Comparison of ENCODE assay signal across 14 cellular contexts in the genomic region with DNA sequence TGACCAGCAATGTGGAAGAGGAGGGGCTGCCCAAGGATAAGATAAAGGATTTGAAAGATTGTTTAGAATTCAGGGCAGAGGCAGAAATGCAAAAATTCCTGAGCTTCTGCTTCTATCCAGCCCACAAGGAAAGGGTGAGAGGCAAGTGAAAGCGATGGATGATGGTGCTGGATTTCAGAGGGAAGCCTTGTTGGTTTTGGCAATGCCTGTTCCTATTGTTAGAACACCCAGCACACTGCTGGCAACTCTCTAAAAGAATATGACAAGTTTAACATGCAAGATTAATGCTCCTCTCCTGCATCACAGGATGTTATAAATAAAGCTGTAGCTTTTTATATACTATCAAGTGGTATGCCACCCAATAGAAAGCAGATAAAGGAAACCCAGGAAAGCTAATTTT.
DNase-seq lines count a peak whose midpoint lies in the region; ATAC-seq and TF ChIP-seq lines count a peak whose summit lies in the region.
"Had no signal": no experiment of that assay in that cellular context is flagged by ENCODE, and none has a peak within 500 bp of the region (broad histone marks: within the 10 kb centered on the region; RNA-seq: fewer than 3 reads in every experiment).

No MANE protein-coding gene starts in this region.

- DNase-seq in Right ventricle myocardium superior: no peak
- DNase-seq in left ventricle myocardium inferior: no peak
- peak; percentile 32 for DNase-seq in cerebellum (ENCODE audit: low spot score)
- peak; percentile 41 for DNase-seq in inferior parietal cortex (ENCODE audit: extremely low spot score)
- peak; percentile 54 for DNase-seq in stromal cell of bone marrow (ENCODE audit: low read depth)
- DNase-seq in GM19238 (ENCODE audit: insufficient read length, low spot score): no peak
- DNase-seq in amniotic stem cell (lab: John Stamatoyannopoulos, UW): no peak
- DNase-seq in tibial nerve (ENCODE audit: low spot score in 2 of 2): no peak
- DNase-seq: activated CD4-positive, alpha-beta T cell treated with anti-CD3 and anti-CD28 coated beads, Interleukin-2, amount 50 U/mL, for 1 hour; activated T-cell treated with anti-CD3 and anti-CD28 coated beads, Interleukin-2, amount 50 U/mL, for 1 hour; NCI-H446 treated with DMSO at 0.1 percent for 48 hours had no signal

- ATAC-seq in Right ventricle myocardium superior (ENCODE audit: poor library complexity): peak; percentile 89
- ATAC-seq: A549, HCT116 had no signal

- H3K27me3 ChIP-seq in left ventricle myocardium inferior (ENCODE audit: low read depth): no peaks in the 10 kb centered on the region
- no peaks in the 10 kb centered on the region for H3K27me3 ChIP-seq in tibial nerve
- H3K27me3 ChIP-seq: testis had no signal

- no peak for TF ChIP-seq EP300 in tibial nerve (IDR thresholded peaks at IDR 0.05)

- H3K36me3 ChIP-seq in left ventricle myocardium inferior (no peaks in the 10 kb centered on the region), tibial nerve (no peaks in the 10 kb centered on the region)

- intact Hi-C loops in Right ventricle myocardium superior (cut with DNase I): no loop called here
- intact Hi-C loops in left ventricle myocardium inferior (cut with micrococcal nuclease): no loop called here

- TF ChIP-seq CTCF in left ventricle myocardium inferior (IDR thresholded peaks at IDR 0.05; ENCODE audit: borderline replicate concordance): no peak
- TF ChIP-seq CTCF in tibial nerve (IDR thresholded peaks at IDR 0.05): no peak

- TF ChIP-seq POLR2A in tibial nerve (IDR thresholded peaks at IDR 0.05): no peak

- H3K4me1 ChIP-seq in left ventricle myocardium inferior (peaks cover 4% of the 10 kb centered on the region), tibial nerve (no peaks in the 10 kb centered on the region)
- H3K4me1 ChIP-seq: A549 had no signal

- peaks cover 8% of the 10 kb centered on the region for H3K9me3 ChIP-seq in left ventricle myocardium inferior (replicated peaks)
- H3K9me3 ChIP-seq in tibial nerve: no peaks in the 10 kb centered on the region
- H3K9me3 ChIP-seq: A549, testis had no signal

- H3K4me3 ChIP-seq in left ventricle myocardium inferior: no peak overlapping the region
- H3K4me3 ChIP-seq in tibial nerve: no peak overlapping the region
- H3K4me3 ChIP-seq: A549, testis had no signal

- H3K27ac ChIP-seq in left ventricle myocardium inferior (replicated peaks) (no peak overlapping the region), tibial nerve (no peak overlapping the region)
- H3K27ac ChIP-seq: A549, testis had no signal

- 15 to 21% methylated on average over 1 of the region's 1 CpG for WGBS in tibial nerve, 2 donors

Comparison
In these comparisons a context has a peak if more than half of its experiments do, and no peak if none do; other contexts are left out.
1. DNase-seq: peak in cerebellum (single experiment), inferior parietal cortex (single experiment) and stromal cell of bone marrow (single experiment); none in Right ventricle myocardium superior (single experiment), left ventricle myocardium inferior (single experiment), GM19238 (single experiment), amniotic stem cell (single experiment) and tibial nerve (0 of 2).